ENCODE assay signal across 12 cellular contexts in the genomic region with DNA sequence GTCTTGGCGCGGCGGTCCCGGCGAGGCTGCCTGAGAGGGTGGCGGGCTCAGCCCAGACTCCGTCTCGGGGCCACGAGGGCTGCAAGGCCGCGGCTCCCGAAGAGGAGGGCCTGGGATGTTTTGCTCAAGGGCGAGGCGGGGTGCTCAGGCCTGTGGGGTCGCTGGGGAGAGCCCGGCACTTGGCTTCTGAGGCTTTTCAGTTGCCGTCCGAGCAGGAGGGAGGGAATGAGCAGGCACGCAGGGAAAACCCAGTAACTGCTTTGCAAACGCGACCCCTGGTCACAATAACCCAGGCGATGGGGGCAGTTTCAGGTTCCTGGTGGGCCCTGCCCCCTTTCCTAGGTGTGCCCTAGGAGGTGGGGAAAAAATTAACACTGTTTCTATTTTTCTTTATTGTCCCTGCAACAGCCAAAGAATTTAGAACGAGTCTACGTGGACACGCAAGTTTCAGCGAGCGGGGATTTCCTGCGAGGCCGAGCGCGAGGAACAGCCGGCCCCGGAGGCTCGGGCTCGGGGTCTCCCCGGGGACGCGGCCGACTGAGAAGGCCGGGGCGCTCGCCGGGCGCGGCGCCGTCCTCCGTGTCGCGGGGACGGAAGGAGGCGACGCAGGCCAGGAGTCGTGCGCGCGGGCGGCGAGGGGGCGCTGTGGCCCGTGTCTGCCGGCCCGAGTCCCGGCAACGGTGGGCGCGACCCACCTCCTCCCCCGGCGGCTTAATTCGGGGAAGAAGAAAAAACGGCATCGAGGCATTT. TPM values are rescaled to one million over a fixed set of nuclear protein-coding genes. Genes with fewer than 3 reads are reported as not detected.
DNase-seq lines count a peak whose midpoint lies in the region; ATAC-seq, FAIRE-seq and TF ChIP-seq lines count a peak whose summit lies in the region.
"Had no signal": no experiment of that assay in that cellular context is flagged by ENCODE, and none has a peak within 500 bp of the region (broad histone marks: within the 10 kb centered on the region; RNA-seq: fewer than 3 reads in every experiment).

No MANE protein-coding gene starts in this region.

- no peak overlapping the region for H2AFZ ChIP-seq in H1 (ENCODE audit: low read length)

- no peak overlapping the region for H2BK120ac ChIP-seq in H1 (replicated peaks; ENCODE audit: low read depth, low read length)
- no peak overlapping the region for H2BK120ac ChIP-seq in mesendoderm (ENCODE audit: low read depth, low read length)

- H2BK5ac ChIP-seq in H1 (ENCODE audit: low read depth, low read length) (peak overlapping the region; percentile 52; the same call in 1 of the 2 replicates), mesendoderm (ENCODE audit: low read length) (no peak overlapping the region)

- 1% methylated on average over 59 of the region's 72 CpGs; no CpG with 5 or more reads in 1 of the 2 experiments for WGBS in H1 (ENCODE audit: extremely low coverage in 1 of 2, insufficient coverage in 1 of 2, insufficient read length in 1 of 2, insufficient replicate concordance in 2 of 2, low coverage in 1 of 2, low lambda C conversion rate in 2 of 2, missing lambda C conversion rate in 1 of 2), 2 experiments
- WGBS in mesendoderm (ENCODE audit: extremely low coverage, insufficient coverage, low lambda C conversion rate): no CpG with 5 or more reads among the region's 72 CpGs

- peak overlapping the region; percentile 93 to 96 for H3K4me2 ChIP-seq in H1 (ENCODE audit: insufficient read depth in 1 of 2, low read depth in 2 of 2, low read length in 2 of 2)
- H3K4me2 ChIP-seq in mesendoderm (ENCODE audit: low read length): peak overlapping the region; percentile 67

- 0 out of 2 replicates have a peak overlapping the region, but pooled peaks have one; percentile 39 for H2BK12ac ChIP-seq in H1 (ENCODE audit: low read depth, low read length)

- H3K79me1 ChIP-seq in H1 (ENCODE audit: low read depth, low read length) (no peaks in the 10 kb centered on the region), mesendoderm (ENCODE audit: low read length) (no peaks in the 10 kb centered on the region)

- H3K23ac ChIP-seq in H1 (ENCODE audit: insufficient read length) (no peak overlapping the region), mesendoderm (ENCODE audit: low read length) (no peak overlapping the region)

- H2BK20ac ChIP-seq in H1 (ENCODE audit: low read length): no peak overlapping the region

- FAIRE-seq in H1 (lab: Jason Lieb, UNC): no peak

- no peak overlapping the region for H3K4ac ChIP-seq in H1 (replicated peaks; ENCODE audit: insufficient read length, low read depth, low read length)
- no peak overlapping the region for H3K4ac ChIP-seq in mesendoderm (ENCODE audit: low read depth, low read length)

- H3K79me2 ChIP-seq in H1 (ENCODE audit: control insufficient read depth in 1 of 2, insufficient read depth in 2 of 2, low read length in 2 of 2): peaks cover 0 to 19% of the 10 kb centered on the region in 2 experiments; a peak in 2 of 4 replicates
- H3K79me2 ChIP-seq in mesendoderm (ENCODE audit: control insufficient read depth, insufficient read depth, low read length): no peaks in the 10 kb centered on the region

- TF ChIP-seq POLR2A in H1 (IDR thresholded peaks at IDR 0.05; ENCODE audit: control extremely low read depth in 1 of 2, low read depth in 2 of 2, low read length in 2 of 2): no peak

- TF ChIP-seq RAD21 in H1 (IDR thresholded peaks at IDR 0.05 in 1 of 2, conservative IDR thresholded peaks at IDR 0.05 in 1 of 2; ENCODE audit: low read depth in 2 of 2, low read length in 2 of 2): peak; percentile 49 to 64

- H3K4me1 ChIP-seq in right atrium auricular region (peaks cover 0 to 56% of the 10 kb centered on the region in 2 donors), H1 (replicated peaks in 1 of 4; ENCODE audit: control insufficient read depth in 3 of 4, insufficient read depth in 4 of 4, low read length in 3 of 4) (peaks cover 0 to 22% (median 11%) of the 10 kb centered on the region in 4 experiments; a peak in 6 of 7 replicates), mesendoderm (ENCODE audit: control insufficient read depth, low read depth, low read length) (no peaks in the 10 kb centered on the region)

- H3K27ac ChIP-seq in right atrium auricular region: no peak overlapping the region
- H3K27ac ChIP-seq in H1 (ENCODE audit: low read depth, low read length): no peak overlapping the region
- no peak overlapping the region for H3K27ac ChIP-seq in mesendoderm (ENCODE audit: low read depth, low read length)
- H3K27ac ChIP-seq: transverse colon had no signal

- ATAC-seq in left ventricle myocardium superior: no peak
- ATAC-seq in T-helper 17 cell: no peak

- POLR2A ChIA-PET in H1 (lab: Charles Lee; ENCODE audit: partially characterized antibody): interaction anchor here (0.6 to 5.9 kb wide), 4 partner anchors 11 to 69 kb away, joined by 3 to 64 read pairs (median 10); no protein-coding TSS in a partner anchor

- no peaks in the 10 kb centered on the region for H3K36me3 ChIP-seq in right atrium auricular region
- peaks cover 0 to under 1% (median 0%) of the 10 kb centered on the region in 4 experiments; a peak in 1 of 8 replicates for H3K36me3 ChIP-seq in H1 (ENCODE audit: control insufficient read depth in 2 of 4, insufficient read depth in 4 of 4, low read length in 3 of 4)
- no peaks in the 10 kb centered on the region for H3K36me3 ChIP-seq in mesendoderm (ENCODE audit: control insufficient read depth, insufficient read depth, low read length)
- H3K36me3 ChIP-seq: transverse colon had no signal

- CTCF ChIA-PET in H1 (lab: Charles Lee; ENCODE audit: partially characterized antibody): interaction anchor here (0.7 to 1.9 kb wide), 5 partner anchors 27 to 449 kb away, joined by 3 to 4 read pairs (median 3); no protein-coding TSS in a partner anchor

- peaks cover 4 to 7% of the 10 kb centered on the region in 2 experiments for H4K20me1 ChIP-seq in H1 (replicated peaks in 1 of 2; ENCODE audit: control insufficient read depth in 1 of 2, insufficient read depth in 2 of 2, low read length in 2 of 2)

- no peaks in the 10 kb centered on the region for H3K36me3 Mint-ChIP-seq in T-helper 17 cell (ENCODE audit: low read depth)

- H3K18ac ChIP-seq in H1 (ENCODE audit: extremely low read depth, low read length) (peak overlapping the region; percentile 90; the same call in 1 of the 2 replicates), mesendoderm (ENCODE audit: low read length) (peak overlapping the region; percentile 57)

- TF ChIP-seq CTCF in right atrium auricular region (IDR thresholded peaks at IDR 0.05) (peak in 1 of 2 donors; percentile 37), H1 (IDR thresholded peaks at IDR 0.05; ENCODE audit: control extremely low read depth in 1 of 3, insufficient read depth in 1 of 3, low read depth in 1 of 3, low read length in 3 of 3) (peak in 2 of 3 experiments; percentile 35 to 39; a peak in 3 of 4 replicates)

- intact Hi-C loops in left ventricle myocardium superior (cut with micrococcal nuclease): no loop called here

- H4K5ac ChIP-seq in H1 (ENCODE audit: insufficient read length, low read depth, low read length) (no peak overlapping the region), mesendoderm (ENCODE audit: low read length) (no peak overlapping the region)

- peak; percentile 48 for DNase-seq in right atrium auricular region (ENCODE audit: low spot score)
- DNase-seq in left ventricle myocardium superior: no peak
- peak in 1 of 2 experiments; percentile 62 for DNase-seq in H1 (ENCODE audit: low read depth in 1 of 2, low spot score in 2 of 2)
- peak; percentile 47 for DNase-seq in mesendoderm
- no peak for DNase-seq in T-helper 17 cell
- DNase-seq in mucosa of gallbladder (ENCODE audit: low spot score): no peak
- no peak for DNase-seq in COLO829 (ENCODE audit: low spot score)
- DNase-seq in SHP77 treated with DMSO at 0.1 percent for 48 hours (lab: John Stamatoyannopoulos, UW): no peak
- DNase-seq: activated naive CD8-positive, alpha-beta T cell treated with anti-CD3 and anti-CD28 coated beads, Interleukin-2, amount 10 ng/mL, durations not matched to agents 7 days and 5 days; Karpas-422; T1000; transverse colon had no signal

- H3K56ac ChIP-seq in H1 (replicated peaks; ENCODE audit: insufficient read length, low read depth, low read length) (no peak overlapping the region), mesendoderm (ENCODE audit: low read length) (peak overlapping the region; percentile 42)

- H3K27me3 ChIP-seq in right atrium auricular region (peaks cover 22 to 53% of the 10 kb centered on the region in 2 donors), H1 (replicated peaks in 1 of 4; ENCODE audit: control insufficient read depth in 3 of 4, extremely low read depth in 1 of 4, insufficient read depth in 3 of 4, low read length in 3 of 4) (peaks cover 12 to 58% (median 38%) of the 10 kb centered on the region in 4 experiments), mesendoderm (ENCODE audit: insufficient read depth, low read length, poor library complexity) (peaks cover 32% of the 10 kb centered on the region)

- H2BK15ac ChIP-seq in H1 (ENCODE audit: low read length) (no peak overlapping the region), mesendoderm (replicated peaks; ENCODE audit: low read depth) (no peak overlapping the region)

- H3K9me3 ChIP-seq in right atrium auricular region (no peaks in the 10 kb centered on the region), H1 (ENCODE audit: insufficient read depth in 2 of 2, low read depth in 1 of 2, low read length in 1 of 2) (peaks cover 5 to 7% of the 10 kb centered on the region in 2 experiments; a peak in 2 of 4 replicates), T-helper 17 cell (ENCODE audit: control insufficient read depth, low read length, poor library complexity, severe bottlenecking) (no peaks in the 10 kb centered on the region)
- H3K9me3 ChIP-seq: transverse colon had no signal

- no peak overlapping the region for H4K91ac ChIP-seq in H1 (replicated peaks; ENCODE audit: insufficient read length, low read length)

- peaks cover 34% of the 10 kb centered on the region; the same call in 1 of the 2 replicates for H3K23me2 ChIP-seq in H1 (ENCODE audit: low read depth, low read length)

- H2AK5ac ChIP-seq in H1 (ENCODE audit: low read depth, low read length): no peak overlapping the region
- no peak overlapping the region for H2AK5ac ChIP-seq in mesendoderm (ENCODE audit: low read length)

- no peak for TF ChIP-seq EP300 in H1 (IDR thresholded peaks at IDR 0.05; ENCODE audit: borderline replicate concordance in 1 of 2, low read depth in 2 of 2, low read length in 2 of 2)

- no peak overlapping the region for H3K4me3 Mint-ChIP-seq in T-helper 17 cell
- H3K4me3 Mint-ChIP-seq: activated naive CD8-positive, alpha-beta T cell treated with anti-CD3 and anti-CD28 coated beads, Interleukin-2, amount 10 ng/mL, durations not matched to agents 7 days and 5 days had no signal

- H3K14ac ChIP-seq in H1 (ENCODE audit: insufficient read length): no peak overlapping the region

- H3K27me3 Mint-ChIP-seq in T-helper 17 cell: peaks cover 67% of the 10 kb centered on the region

- peak overlapping the region in 2 of 4 experiments; percentile 4 to 12; a peak in 2 of 7 replicates for H3K9ac ChIP-seq in H1 (replicated peaks in 1 of 4; ENCODE audit: extremely low read depth in 1 of 4, low read depth in 3 of 4, low read length in 3 of 4)
- peak overlapping the region; percentile 44 for H3K9ac ChIP-seq in mesendoderm (ENCODE audit: low read length)

- no peak overlapping the region; the same call in 1 of the 2 replicates for H4K8ac ChIP-seq in H1 (ENCODE audit: extremely low read depth, insufficient read depth, low read length)
- no peak overlapping the region for H4K8ac ChIP-seq in mesendoderm (ENCODE audit: low read depth, low read length)

- peaks cover 9% of the 10 kb centered on the region for H3K4me1 Mint-ChIP-seq in T-helper 17 cell

- H3K4me3 ChIP-seq in right atrium auricular region: peak overlapping the region in 1 of 2 donors; percentile 42
- peak overlapping the region; percentile 42 to 86 (median 76) for H3K4me3 ChIP-seq in H1 (ENCODE audit: extremely low read depth in 1 of 4, insufficient read depth in 2 of 4, low read depth in 3 of 4, low read length in 4 of 4)
- H3K4me3 ChIP-seq in mesendoderm (ENCODE audit: low read length): no peak overlapping the region

- H3K27ac Mint-ChIP-seq in T-helper 17 cell: no peak overlapping the region

RNA-seq across cellular contexts. Expression of a gene that starts 3.3 kb away (rescaled TPM):
- under 1 TPM in 1 of 2 donors, not detected in 1; 0.83 TPM for total RNA-seq in right atrium auricular region
- total RNA-seq in left ventricle myocardium superior: 3.1 TPM
- 40.4 and 47.5 TPM in 2 replicates for total RNA-seq in H1 (2021; fragmentation: NEBNext Ultra II Directional; extraction: Animal tissue kit (Norgen Biotek cat#: 25700))
- 23.4 and 39.6 TPM in 2 replicates for polyA plus RNA-seq in H1 (2011; rRNA removed)
- 51.8 TPM for polyA plus RNA-seq in H1 (2011; cell fraction: cytosol; rRNA removed)
- polyA plus RNA-seq in H1 (2011; cell fraction: nucleus; rRNA removed): 75.4 TPM
- polyA plus RNA-seq in H1 (2012, experiment 1 of 2): 32.1 to 35.9 TPM (median 35.0 TPM) in 4 replicates
- 16.8 TPM for polyA plus RNA-seq in H1 (2012, experiment 2 of 2)
- polyA plus RNA-seq in H1 (2013, experiment 1 of 2): 9.2 TPM
- polyA plus RNA-seq in H1 (2013, experiment 2 of 2): 8.2 TPM
- polyA minus RNA-seq in H1 (2011; rRNA and poly(A)+ RNA removed): 7.6 and 12.7 TPM in 2 replicates
- 44.1 TPM for polyA minus RNA-seq in H1 (2011; cell fraction: cytosol; rRNA and poly(A)+ RNA removed)
- polyA minus RNA-seq in H1 (2011; cell fraction: nucleus; rRNA and poly(A)+ RNA removed): 57.0 TPM
- 9.4 TPM for polyA plus RNA-seq in mesendoderm (2013, experiment 1 of 2)
- polyA plus RNA-seq in mesendoderm (2013, experiment 2 of 2): 10.5 TPM
- total RNA-seq in T-helper 17 cell: not detected
- 0.26 TPM for total RNA-seq in mucosa of gallbladder
- total RNA-seq: activated naive CD8-positive, alpha-beta T cell treated with anti-CD3 and anti-CD28 coated beads, Interleukin-2, amount 10 ng/mL, durations not matched to agents 7 days and 5 days; transverse colon had no signal

Comparison
In these comparisons a context has a peak if more than half of its experiments do, and no peak if none do; other contexts are left out.
1. DNase-seq: peak in right atrium auricular region (single experiment) and mesendoderm (single experiment); none in left ventricle myocardium superior (single experiment), T-helper 17 cell (0 of 3), mucosa of gallbladder (single experiment), COLO829 (single experiment) and SHP77 treated with DMSO at 0.1 percent for 48 hours (single experiment).
2. RNA of a gene that starts 3.3 kb away (total RNA-seq): 40.4 to 47.5 TPM in H1; 3.1 TPM in left ventricle myocardium superior (single experiment), 0.83 TPM in right atrium auricular region, 0.26 TPM in mucosa of gallbladder (single experiment) and not detected in T-helper 17 cell; every median in the first group is over 10 times any median in the second.